In genomic region chr10:35336921-35337741, GRCh38 we compare ENCODE assay signal across 8 cellular contexts. TPM values are rescaled to one million over a fixed set of nuclear protein-coding genes. Genes with fewer than 3 reads are reported as not detected.
DNase-seq lines count a peak whose midpoint lies in the region; ATAC-seq, FAIRE-seq and TF ChIP-seq lines count a peak whose summit lies in the region.

No MANE protein-coding gene starts in this region.

- H3K36me3 ChIP-seq in ectodermal cell (ENCODE audit: control insufficient read depth, insufficient read depth, low read length): no peaks in the 10 kb centered on the region
- H3K36me3 ChIP-seq in mesendoderm (ENCODE audit: control insufficient read depth, insufficient read depth, low read length): no peaks in the 10 kb centered on the region
- no peaks in the 10 kb centered on the region for H3K36me3 ChIP-seq in suprapubic skin

- no peak overlapping the region for H2BK15ac ChIP-seq in mesendoderm (replicated peaks; ENCODE audit: low read depth)

- peak; percentile 10 for ATAC-seq in GM19372 (IDR thresholded peaks at IDR 0.05; ENCODE audit: low read depth, unreplicated experiment)
- ATAC-seq in HG03378 (IDR thresholded peaks at IDR 0.05; ENCODE audit: unreplicated experiment): no peak

- H3K27ac ChIP-seq in ectodermal cell (ENCODE audit: insufficient read depth, low read depth, low read length, poor library complexity, severe bottlenecking): no peak overlapping the region
- H3K27ac ChIP-seq in mesendoderm (ENCODE audit: low read depth, low read length): no peak overlapping the region
- peak overlapping the region; percentile 75 for H3K27ac ChIP-seq in suprapubic skin

- peak overlapping the region; percentile 78 for H3K9ac ChIP-seq in mesendoderm (ENCODE audit: low read length)

- peak; percentile 48 for FAIRE-seq in HTR-8/SVneo (lab: Jason Lieb, UNC)

- no peak overlapping the region for H4K5ac ChIP-seq in mesendoderm (ENCODE audit: low read length)

- WGBS in ectodermal cell, 2 experiments: 0 to 1% methylated on average over 86 of the region's 86 CpGs
- no CpG with 5 or more reads among the region's 86 CpGs for WGBS in mesendoderm (ENCODE audit: extremely low coverage, insufficient coverage, low lambda C conversion rate)
- under 1% methylated on average over 31 of the region's 86 CpGs for WGBS in suprapubic skin

- H3K4me2 ChIP-seq in mesendoderm (ENCODE audit: low read length): peak overlapping the region; percentile 72

- no peak overlapping the region for H2BK5ac ChIP-seq in mesendoderm (ENCODE audit: low read length)

- TF ChIP-seq CTCF in suprapubic skin (IDR thresholded peaks at IDR 0.05): no peak

- no peak overlapping the region for H2BK120ac ChIP-seq in mesendoderm (ENCODE audit: low read depth, low read length)

- H3K9me3 ChIP-seq in ectodermal cell (ENCODE audit: control insufficient read depth, low read length) (no peaks in the 10 kb centered on the region), suprapubic skin (no peaks in the 10 kb centered on the region)

- H3K27me3 ChIP-seq in ectodermal cell (ENCODE audit: control insufficient read depth, insufficient read depth, low read length, poor library complexity, severe bottlenecking): no peaks in the 10 kb centered on the region
- H3K27me3 ChIP-seq in mesendoderm (ENCODE audit: insufficient read depth, low read length, poor library complexity): no peaks in the 10 kb centered on the region
- H3K27me3 ChIP-seq in suprapubic skin: no peaks in the 10 kb centered on the region

- TF ChIP-seq POLR2A in suprapubic skin (IDR thresholded peaks at IDR 0.05): no peak

- H3K18ac ChIP-seq in mesendoderm (ENCODE audit: low read length): peak overlapping the region; percentile 85

- H3K4me1 ChIP-seq in ectodermal cell (ENCODE audit: control insufficient read depth, insufficient read depth, low read length): peaks cover 7% of the 10 kb centered on the region
- H3K4me1 ChIP-seq in mesendoderm (ENCODE audit: control insufficient read depth, low read depth, low read length): peaks cover 2% of the 10 kb centered on the region
- peaks cover 66% of the 10 kb centered on the region for H3K4me1 ChIP-seq in suprapubic skin

- H3K23ac ChIP-seq in mesendoderm (ENCODE audit: low read length): no peak overlapping the region

- peak overlapping the region; percentile 88 for H3K56ac ChIP-seq in mesendoderm (ENCODE audit: low read length)

- H3K4ac ChIP-seq in mesendoderm (ENCODE audit: low read depth, low read length): peak overlapping the region; percentile 59

- DNase-seq in AG08396 (ENCODE audit: low spot score): peak; percentile 64
- DNase-seq in HTR-8/SVneo (ENCODE audit: insufficient read length, low spot score): peak; percentile 45
- peak; percentile 14 for DNase-seq in activated CD4-positive, alpha-beta T cell treated with anti-CD3 and anti-CD28 coated beads, Interleukin-2, amount 50 U/mL, for 1 hour
- peak; percentile 55 for DNase-seq in mesendoderm
- DNase-seq in suprapubic skin (ENCODE audit: low spot score in 2 of 2): peak; percentile 74 to 82

- H4K8ac ChIP-seq in mesendoderm (ENCODE audit: low read depth, low read length): no peak overlapping the region

- H3K79me2 ChIP-seq in mesendoderm (ENCODE audit: control insufficient read depth, insufficient read depth, low read length): peaks cover 32% of the 10 kb centered on the region

- TF ChIP-seq EP300 in suprapubic skin (IDR thresholded peaks at IDR 0.05): no peak

- peaks cover 17% of the 10 kb centered on the region for H3K79me1 ChIP-seq in mesendoderm (ENCODE audit: low read length)

- no peak overlapping the region for H2AK5ac ChIP-seq in mesendoderm (ENCODE audit: low read length)

- H3K4me3 ChIP-seq in ectodermal cell (ENCODE audit: insufficient read depth, low read depth, low read length): peak overlapping the region; percentile 85
- H3K4me3 ChIP-seq in mesendoderm (ENCODE audit: low read length): peak overlapping the region; percentile 68
- H3K4me3 ChIP-seq in suprapubic skin: peak overlapping the region; percentile 78

RNA-seq across cellular contexts. Expression of gene CCNY, which starts 0.8 kb away (rescaled TPM):
- 60.9 TPM for polyA plus RNA-seq in ectodermal cell (2013, experiment 1 of 4)
- polyA plus RNA-seq in ectodermal cell (2013, experiment 2 of 4): 68.8 TPM
- 35.0 TPM for polyA plus RNA-seq in ectodermal cell (2013, experiment 3 of 4)
- 46.0 TPM for polyA plus RNA-seq in ectodermal cell (2013, experiment 4 of 4)
- 36.6 TPM for polyA plus RNA-seq in mesendoderm (2013, experiment 1 of 2)
- polyA plus RNA-seq in mesendoderm (2013, experiment 2 of 2): 36.9 TPM
- total RNA-seq in suprapubic skin: 10 to 100 TPM; 22.4 to 35.1 (median 29.9) TPM

Comparison
In these comparisons a context has a peak if more than half of its experiments do, and no peak if none do; other contexts are left out.
1. DNase-seq: peak in every context shown above with its lines; median percentile 78 in suprapubic skin; 64 in AG08396; 55 in mesendoderm; 45 in HTR-8/SVneo; 14 in activated CD4-positive, alpha-beta T cell treated with anti-CD3 and anti-CD28 coated beads, Interleukin-2, amount 50 U/mL, for 1 hour.